In the genomic region with DNA sequence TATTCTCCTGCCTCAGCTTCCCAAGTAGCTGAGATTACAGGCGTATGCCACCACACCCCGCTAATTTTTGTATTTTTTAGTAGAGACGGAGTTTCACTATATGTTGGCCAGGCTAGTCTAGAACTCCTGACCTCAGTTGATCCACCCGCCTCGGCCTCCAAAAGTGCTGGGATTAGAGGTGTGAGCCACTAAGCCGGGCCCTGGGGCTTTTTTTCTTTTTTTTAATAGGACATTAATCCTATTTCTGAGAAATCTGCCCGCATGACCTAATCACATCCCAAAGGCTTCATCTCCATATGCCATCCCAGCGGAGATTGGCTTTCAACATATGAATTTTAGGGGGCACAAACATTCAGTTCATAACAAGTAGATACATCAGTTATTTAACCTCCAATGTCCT, we compare ENCODE assay signal across 21 cellular contexts.
DNase-seq lines count a peak whose midpoint lies in the region; FAIRE-seq and TF ChIP-seq lines count a peak whose summit lies in the region.
"Had no signal": no experiment of that assay in that cellular context is flagged by ENCODE, and none has a peak within 500 bp of the region (broad histone marks: within the 10 kb centered on the region; RNA-seq: fewer than 3 reads in every experiment).

No MANE protein-coding gene starts in this region.

- TF ChIP-seq CTCF in D721Med (IDR thresholded peaks at IDR 0.05; ENCODE audit: insufficient read depth, missing control alignments) (no peak), HFFc6 (IDR thresholded peaks at IDR 0.05) (no peak), tibial nerve (IDR thresholded peaks at IDR 0.05) (no peak)

- FAIRE-seq in D721Med (lab: Jason Lieb, UNC): peak; percentile 63
- FAIRE-seq: A204.1, G401.6, GM12891, GM19239 had no signal

- WGBS in tibial nerve, 2 donors: 91 to 94% methylated on average over 8 of the region's 8 CpGs

- no peak for TF ChIP-seq POLR2A in tibial nerve (IDR thresholded peaks at IDR 0.05)

- DNase-seq in D721Med (ENCODE audit: insufficient read length, low spot score): no peak
- DNase-seq in NCI-H524 treated with DMSO at 0.1 percent for 48 hours (lab: John Stamatoyannopoulos, UW): peak; percentile 44
- peak; percentile 72 for DNase-seq in NCI-H82 treated with DMSO at 0.1 percent for 48 hours (lab: John Stamatoyannopoulos, UW; ENCODE audit: unreplicated experiment)
- no peak for DNase-seq in HFFc6
- DNase-seq in NOMO-1 treated with dmso at 0.1 percent for 144 hours (lab: John Stamatoyannopoulos, UW; ENCODE audit: unreplicated experiment): no peak
- no peak for DNase-seq in NCI-H146 (lab: John Stamatoyannopoulos, UW)
- no peak for DNase-seq in tibial nerve (ENCODE audit: low spot score in 2 of 2)
- DNase-seq: 8988T; ACHN; Caco-2; Calu3; CD4-positive, alpha-beta T cell; CD8-positive, alpha-beta T cell; DMS79 treated with DMSO at 0.1 percent for 48 hours; GF-D8 had no signal

- peaks cover 4% of the 10 kb centered on the region; the same call in 1 of the 2 replicates for H3K36me3 Mint-ChIP-seq in HFFc6 (ENCODE audit: low read depth)
- H3K36me3 Mint-ChIP-seq: CD8-positive, alpha-beta T cell had no signal

- H3K4me1 Mint-ChIP-seq in HFFc6 (ENCODE audit: low read depth): no peaks in the 10 kb centered on the region

- H3K9me3 Mint-ChIP-seq in HFFc6: peaks cover 51% of the 10 kb centered on the region

- H3K9me3 ChIP-seq in tibial nerve: no peaks in the 10 kb centered on the region
- H3K9me3 ChIP-seq: BLaER1 treated with 17β-estradiol and CSF1 and Interleukin-3, amounts not matched to agents 10 nM and 100 nM; Caco-2 had no signal

- H3K27ac Mint-ChIP-seq in HFFc6: no peak overlapping the region
- H3K27ac Mint-ChIP-seq: CD4-positive, alpha-beta T cell; CD8-positive, alpha-beta T cell had no signal

- H3K27me3 ChIP-seq in tibial nerve: no peaks in the 10 kb centered on the region
- H3K27me3 ChIP-seq: BLaER1 treated with 17β-estradiol and CSF1 and Interleukin-3, amounts not matched to agents 10 nM and 100 nM had no signal

- no peaks in the 10 kb centered on the region for H3K36me3 ChIP-seq in tibial nerve
- H3K36me3 ChIP-seq: BLaER1 treated with 17β-estradiol and CSF1 and Interleukin-3, amounts not matched to agents 10 nM and 100 nM had no signal

- no peak for TF ChIP-seq EP300 in tibial nerve (IDR thresholded peaks at IDR 0.05)

- H3K27me3 Mint-ChIP-seq in HFFc6 (ENCODE audit: insufficient read depth): no peaks in the 10 kb centered on the region
- H3K27me3 Mint-ChIP-seq: CD4-positive, alpha-beta T cell had no signal

- H3K4me3 Mint-ChIP-seq in HFFc6: no peak overlapping the region
- H3K4me3 Mint-ChIP-seq: CD4-positive, alpha-beta T cell; CD8-positive, alpha-beta T cell had no signal

- H3K4me1 ChIP-seq in tibial nerve: no peaks in the 10 kb centered on the region
- H3K4me1 ChIP-seq: BLaER1 treated with 17β-estradiol and CSF1 and Interleukin-3, amounts not matched to agents 10 nM and 100 nM; Caco-2 had no signal

- no peak overlapping the region for H3K4me3 ChIP-seq in tibial nerve
- H3K4me3 ChIP-seq: BLaER1 treated with 17β-estradiol and CSF1 and Interleukin-3, amounts not matched to agents 10 nM and 100 nM had no signal

- no peak overlapping the region for H3K27ac ChIP-seq in tibial nerve
- H3K27ac ChIP-seq: BLaER1 treated with 17β-estradiol and CSF1 and Interleukin-3, amounts not matched to agents 10 nM and 100 nM; C4-2B had no signal

Comparison
In these comparisons a context has a peak if more than half of its experiments do, and no peak if none do; other contexts are left out.
1. DNase-seq: peak in NCI-H524 treated with DMSO at 0.1 percent for 48 hours (single experiment) and NCI-H82 treated with DMSO at 0.1 percent for 48 hours (single experiment); none in D721Med (single experiment), HFFc6 (single experiment), NOMO-1 treated with dmso at 0.1 percent for 144 hours (single experiment), NCI-H146 (single experiment) and tibial nerve (0 of 2).